Comparison of ENCODE assay signal across 8 cellular contexts in genomic region chr3:115147329-115148141, GRCh38. TPM values are rescaled to one million over a fixed set of nuclear protein-coding genes. Genes with fewer than 3 reads are reported as not detected.
DNase-seq lines count a peak whose midpoint lies in the region; ATAC-seq lines count a peak whose summit lies in the region.

No MANE protein-coding gene starts in this region.

- no peaks in the 10 kb centered on the region for H3K36me3 ChIP-seq in BLaER1 treated with 17β-estradiol and CSF1 and Interleukin-3, amounts not matched to agents 10 nM and 100 nM

- DNase-seq in NCI-H526 (lab: John Stamatoyannopoulos, UW) = peak; percentile 99
- peak; percentile 94 for DNase-seq in activated CD4-positive, alpha-beta T cell treated with anti-CD3 and anti-CD28 coated beads, Interleukin-2, amount 50 U/mL, for 1 hour
- peak; percentile 64 for DNase-seq in cortex of kidney (lab: John Stamatoyannopoulos, UW)
- peak; percentile 97 to 100 for DNase-seq in left colon
- DNase-seq in stimulated activated CD4-positive, alpha-beta T cell treated with anti-CD3 and anti-CD28 coated beads, Interleukin-1b, Interleukin-23, amount 100 ng/mL, for 4 hours (ENCODE audit: low read depth in 2 of 2) = peak; percentile 84 to 96

- no peaks in the 10 kb centered on the region; a peak in 1 of 22 replicates for H4K20me1 ChIP-seq in BLaER1 treated with 17β-estradiol and CSF1 and Interleukin-3, amounts not matched to agents 10 nM and 100 nM

- no peaks in the 10 kb centered on the region for H3K9me3 ChIP-seq in BLaER1 treated with 17β-estradiol and CSF1 and Interleukin-3, amounts not matched to agents 10 nM and 100 nM (replicated peaks in 1 of 11)

- H3K9ac ChIP-seq in BLaER1 treated with 17β-estradiol and CSF1 and Interleukin-3, amounts not matched to agents 10 nM and 100 nM = peak overlapping the region; percentile 90 to 98 (median 94)

- peaks cover 7 to 28% (median 20%) of the 10 kb centered on the region in 10 experiments; a peak in 18 of 20 replicates for H3K4me1 ChIP-seq in BLaER1 treated with 17β-estradiol and CSF1 and Interleukin-3, amounts not matched to agents 10 nM and 100 nM

- H3K27me3 ChIP-seq in BLaER1 treated with 17β-estradiol and CSF1 and Interleukin-3, amounts not matched to agents 10 nM and 100 nM = no peaks in the 10 kb centered on the region

- intact Hi-C loops in left colon (cut with DNase I, micrococcal nuclease) = no loop called here

- H3K4me3 ChIP-seq in BLaER1 treated with 17β-estradiol and CSF1 and Interleukin-3, amounts not matched to agents 10 nM and 100 nM = peak overlapping the region; percentile 77 to 94 (median 86)

- ATAC-seq in GM19328 (IDR thresholded peaks at IDR 0.05; ENCODE audit: unreplicated experiment) = peak; percentile 74
- ATAC-seq in HG03469 (IDR thresholded peaks at IDR 0.05; ENCODE audit: unreplicated experiment) = peak; percentile 76
- peak; percentile 82 for ATAC-seq in left colon

- H3K27ac ChIP-seq in BLaER1 treated with 17β-estradiol and CSF1 and Interleukin-3, amounts not matched to agents 10 nM and 100 nM = peak overlapping the region; percentile 85 to 96 (median 93)

- H3K4me2 ChIP-seq in BLaER1 treated with 17β-estradiol and CSF1 and Interleukin-3, amounts not matched to agents 10 nM and 100 nM = peak overlapping the region; percentile 71 to 94 (median 81)

RNA-seq across cellular contexts. Expression of gene ZBTB20, which starts 0.4 kb away (rescaled TPM):
- 10 to 100 TPM; 27.1 to 27.3 TPM for total RNA-seq in left colon

Comparison
In these comparisons a context has a peak if more than half of its experiments do, and no peak if none do; other contexts are left out.
1. Peak in every context shown above with its lines: DNase-seq, ATAC-seq, H3K4me3 ChIP-seq and H3K27ac ChIP-seq.